ENCODE assay signal across 21 cellular contexts in genomic region chr20:19920388-19921138, GRCh38.
DNase-seq lines count a peak whose midpoint lies in the region; ATAC-seq and TF ChIP-seq lines count a peak whose summit lies in the region.
"Had no signal": no experiment of that assay in that cellular context is flagged by ENCODE, and none has a peak within 500 bp of the region (broad histone marks: within the 10 kb centered on the region; RNA-seq: fewer than 3 reads in every experiment).

No MANE protein-coding gene starts in this region.

- POLR2A ChIA-PET in WTC11 (lab: Charles Lee), result no interaction called here

- peaks cover 0 to 8% (median 0%) of the 10 kb centered on the region in 11 experiments; a peak in 2 of 22 replicates for H3K9me3 ChIP-seq in BLaER1 treated with 17β-estradiol and CSF1 and Interleukin-3, amounts not matched to agents 10 nM and 100 nM (replicated peaks in 1 of 11)
- H3K9me3 ChIP-seq in right atrium auricular region (no peaks in the 10 kb centered on the region), neural progenitor cell (ENCODE audit: low read depth) (no peaks in the 10 kb centered on the region)
- H3K9me3 ChIP-seq: breast epithelium, SJSA1 had no signal

- no peak overlapping the region for H2AFZ ChIP-seq in neural progenitor cell (replicated peaks)

- H3F3A ChIP-seq in neural progenitor cell (ENCODE audit: low read depth), result no peaks in the 10 kb centered on the region

- no peaks in the 10 kb centered on the region for H3K79me2 ChIP-seq in neural progenitor cell (ENCODE audit: low read depth)

- H3K27ac Mint-ChIP-seq in WTC11 (no peak overlapping the region), neural progenitor cell (peak overlapping the region; percentile 50)
- H3K27ac Mint-ChIP-seq: activated naive CD8-positive, alpha-beta T cell treated with anti-CD3 and anti-CD28 coated beads, Interleukin-2, amount 50 U/mL, for 24 hours; B cell; T-helper 1 cell treated with Interleukin-12 subunit alpha and Interleukin-12 subunit beta and Interleukin-4 antibody, amounts not matched to agents 30 μg/mL and 1 μg/mL, for 36 hours had no signal

- peak overlapping the region; percentile 39 to 98 (median 95); a peak in 20 of 22 replicates for H3K27ac ChIP-seq in BLaER1 treated with 17β-estradiol and CSF1 and Interleukin-3, amounts not matched to agents 10 nM and 100 nM
- peak overlapping the region; percentile 33 to 46 for H3K27ac ChIP-seq in right atrium auricular region
- H3K27ac ChIP-seq in neural progenitor cell, result no peak overlapping the region
- H3K27ac ChIP-seq: SJSA1 had no signal

- DNase-seq in WTC11 (ENCODE audit: low spot score) (no peak), right atrium auricular region (ENCODE audit: low spot score) (no peak), neural progenitor cell (ENCODE audit: low spot score) (no peak), LoVo (ENCODE audit: low spot score) (no peak), NCI-H2029 (lab: John Stamatoyannopoulos, UW) (no peak), NCI-H2107 (lab: John Stamatoyannopoulos, UW) (no peak)
- DNase-seq: activated CD8-positive, alpha-beta memory T cell treated with anti-CD3 and anti-CD28 coated beads, Interleukin-2, amount 50 U/mL, for 4 hours; activated naive CD8-positive, alpha-beta T cell treated with anti-CD3 and anti-CD28 coated beads, Interleukin-2, amount 50 U/mL, for 24 hours; cortex of kidney; EL; midbrain; NCI-H1436 treated with DMSO at 0.1 percent for 48 hours; OCI-M1; stimulated activated CD4-positive, alpha-beta T cell treated with anti-CD3 and anti-CD28 coated beads, Interleukin-12 subunit alpha, Interleukin-12 subunit beta, amount 100 ng/mL, for 4 hours had no signal

- ATAC-seq in WTC11 (no peak), GM18861 (IDR thresholded peaks at IDR 0.05; ENCODE audit: unreplicated experiment) (no peak)
- ATAC-seq: activated naive CD8-positive, alpha-beta T cell treated with anti-CD3 and anti-CD28 coated beads, Interleukin-2, amount 50 U/mL, for 24 hours had no signal

- H3K4me1 ChIP-seq in BLaER1 treated with 17β-estradiol and CSF1 and Interleukin-3, amounts not matched to agents 10 nM and 100 nM, result peaks cover 52 to 69% (median 63%) of the 10 kb centered on the region in 10 experiments
- peaks cover 0 to 66% of the 10 kb centered on the region in 2 donors for H3K4me1 ChIP-seq in right atrium auricular region
- H3K4me1 ChIP-seq in neural progenitor cell, result no peaks in the 10 kb centered on the region
- H3K4me1 ChIP-seq: SJSA1 had no signal

- H3K27me3 Mint-ChIP-seq in WTC11 (ENCODE audit: low read depth) (no peaks in the 10 kb centered on the region), neural progenitor cell (ENCODE audit: insufficient read depth, low read depth) (no peaks in the 10 kb centered on the region)
- H3K27me3 Mint-ChIP-seq: B cell had no signal

- peak overlapping the region in 6 of 11 experiments; percentile 1 to 42 (median 24); a peak in 6 of 22 replicates for H3K9ac ChIP-seq in BLaER1 treated with 17β-estradiol and CSF1 and Interleukin-3, amounts not matched to agents 10 nM and 100 nM
- no peak overlapping the region for H3K9ac ChIP-seq in neural progenitor cell

- H3K4me1 Mint-ChIP-seq in WTC11 (peaks cover 24% of the 10 kb centered on the region), neural progenitor cell (peaks cover 7% of the 10 kb centered on the region)

- H3K9me3 Mint-ChIP-seq in WTC11 (no peaks in the 10 kb centered on the region), neural progenitor cell (no peaks in the 10 kb centered on the region)
- H3K9me3 Mint-ChIP-seq: activated naive CD8-positive, alpha-beta T cell treated with anti-CD3 and anti-CD28 coated beads, Interleukin-2, amount 50 U/mL, for 24 hours; neural crest cell; T-helper 1 cell treated with Interleukin-12 subunit alpha and Interleukin-12 subunit beta and Interleukin-4 antibody, amounts not matched to agents 30 μg/mL and 1 μg/mL, for 36 hours had no signal

- H3K36me3 Mint-ChIP-seq in WTC11, result no peaks in the 10 kb centered on the region
- no peaks in the 10 kb centered on the region for H3K36me3 Mint-ChIP-seq in neural progenitor cell

- 0 out of 22 replicates have a peak, but pooled peaks cover 0 to 6% (median 0%) of the 10 kb centered on the region in 11 experiments for H3K36me3 ChIP-seq in BLaER1 treated with 17β-estradiol and CSF1 and Interleukin-3, amounts not matched to agents 10 nM and 100 nM
- H3K36me3 ChIP-seq in right atrium auricular region, result no peaks in the 10 kb centered on the region
- no peaks in the 10 kb centered on the region for H3K36me3 ChIP-seq in neural progenitor cell
- H3K36me3 ChIP-seq: breast epithelium, SJSA1 had no signal

- H3K4me3 Mint-ChIP-seq in WTC11, result no peak overlapping the region
- no peak overlapping the region for H3K4me3 Mint-ChIP-seq in neural progenitor cell
- H3K4me3 Mint-ChIP-seq: activated naive CD8-positive, alpha-beta T cell treated with anti-CD3 and anti-CD28 coated beads, Interleukin-2, amount 50 U/mL, for 24 hours; B cell; neural crest cell; T-helper 1 cell treated with Interleukin-12 subunit alpha and Interleukin-12 subunit beta and Interleukin-4 antibody, amounts not matched to agents 30 μg/mL and 1 μg/mL, for 36 hours had no signal

- H3K4me3 ChIP-seq in BLaER1 treated with 17β-estradiol and CSF1 and Interleukin-3, amounts not matched to agents 10 nM and 100 nM, result no peak overlapping the region
- H3K4me3 ChIP-seq in right atrium auricular region (no peak overlapping the region), neural progenitor cell (no peak overlapping the region)
- H3K4me3 ChIP-seq: SJSA1 had no signal

- TF ChIP-seq CTCF in WTC11 (IDR thresholded peaks at IDR 0.05) (no peak), right atrium auricular region (IDR thresholded peaks at IDR 0.05) (no peak), neural progenitor cell (IDR thresholded peaks at IDR 0.05) (no peak)

- CTCF ChIA-PET in WTC11 (lab: Charles Lee), result no interaction called here

- no peaks in the 10 kb centered on the region for H3K27me3 ChIP-seq in BLaER1 treated with 17β-estradiol and CSF1 and Interleukin-3, amounts not matched to agents 10 nM and 100 nM
- H3K27me3 ChIP-seq in right atrium auricular region (no peaks in the 10 kb centered on the region), neural progenitor cell (no peaks in the 10 kb centered on the region)
- H3K27me3 ChIP-seq: breast epithelium, SJSA1 had no signal

- peak overlapping the region; percentile 36 to 97 (median 91); a peak in 19 of 22 replicates for H3K4me2 ChIP-seq in BLaER1 treated with 17β-estradiol and CSF1 and Interleukin-3, amounts not matched to agents 10 nM and 100 nM
- no peak overlapping the region for H3K4me2 ChIP-seq in neural progenitor cell

- no peaks in the 10 kb centered on the region for H4K20me1 ChIP-seq in BLaER1 treated with 17β-estradiol and CSF1 and Interleukin-3, amounts not matched to agents 10 nM and 100 nM
- no peaks in the 10 kb centered on the region for H4K20me1 ChIP-seq in neural progenitor cell (ENCODE audit: low read depth)

TF ChIP-seq in WTC11, 78 proteins besides CTCF, POLR2A, EP300 and RAD21 (continues in another document):
- TF ChIP-seq, protein P1, sequence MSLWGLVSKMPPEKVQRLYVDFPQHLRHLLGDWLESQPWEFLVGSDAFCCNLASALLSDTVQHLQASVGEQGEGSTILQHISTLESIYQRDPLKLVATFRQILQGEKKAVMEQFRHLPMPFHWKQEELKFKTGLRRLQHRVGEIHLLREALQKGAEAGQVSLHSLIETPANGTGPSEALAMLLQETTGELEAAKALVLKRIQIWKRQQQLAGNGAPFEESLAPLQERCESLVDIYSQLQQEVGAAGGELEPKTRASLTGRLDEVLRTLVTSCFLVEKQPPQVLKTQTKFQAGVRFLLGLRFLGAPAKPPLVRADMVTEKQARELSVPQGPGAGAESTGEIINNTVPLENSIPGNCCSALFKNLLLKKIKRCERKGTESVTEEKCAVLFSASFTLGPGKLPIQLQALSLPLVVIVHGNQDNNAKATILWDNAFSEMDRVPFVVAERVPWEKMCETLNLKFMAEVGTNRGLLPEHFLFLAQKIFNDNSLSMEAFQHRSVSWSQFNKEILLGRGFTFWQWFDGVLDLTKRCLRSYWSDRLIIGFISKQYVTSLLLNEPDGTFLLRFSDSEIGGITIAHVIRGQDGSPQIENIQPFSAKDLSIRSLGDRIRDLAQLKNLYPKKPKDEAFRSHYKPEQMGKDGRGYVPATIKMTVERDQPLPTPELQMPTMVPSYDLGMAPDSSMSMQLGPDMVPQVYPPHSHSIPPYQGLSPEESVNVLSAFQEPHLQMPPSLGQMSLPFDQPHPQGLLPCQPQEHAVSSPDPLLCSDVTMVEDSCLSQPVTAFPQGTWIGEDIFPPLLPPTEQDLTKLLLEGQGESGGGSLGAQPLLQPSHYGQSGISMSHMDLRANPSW (CRISPR knock-in tag; conservative IDR thresholded peaks at IDR 0.05; ENCODE audit: low read depth), result no peak
- TF ChIP-seq SOX15 (CRISPR knock-in tag; IDR thresholded peaks at IDR 0.05) (no peak), CREM (CRISPR knock-in tag; IDR thresholded peaks at IDR 0.05) (no peak)
- TF ChIP-seq, protein P2, sequence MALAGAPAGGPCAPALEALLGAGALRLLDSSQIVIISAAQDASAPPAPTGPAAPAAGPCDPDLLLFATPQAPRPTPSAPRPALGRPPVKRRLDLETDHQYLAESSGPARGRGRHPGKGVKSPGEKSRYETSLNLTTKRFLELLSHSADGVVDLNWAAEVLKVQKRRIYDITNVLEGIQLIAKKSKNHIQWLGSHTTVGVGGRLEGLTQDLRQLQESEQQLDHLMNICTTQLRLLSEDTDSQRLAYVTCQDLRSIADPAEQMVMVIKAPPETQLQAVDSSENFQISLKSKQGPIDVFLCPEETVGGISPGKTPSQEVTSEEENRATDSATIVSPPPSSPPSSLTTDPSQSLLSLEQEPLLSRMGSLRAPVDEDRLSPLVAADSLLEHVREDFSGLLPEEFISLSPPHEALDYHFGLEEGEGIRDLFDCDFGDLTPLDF (CRISPR knock-in tag; IDR thresholded peaks at IDR 0.05), result no peak
